In the genomic region with DNA sequence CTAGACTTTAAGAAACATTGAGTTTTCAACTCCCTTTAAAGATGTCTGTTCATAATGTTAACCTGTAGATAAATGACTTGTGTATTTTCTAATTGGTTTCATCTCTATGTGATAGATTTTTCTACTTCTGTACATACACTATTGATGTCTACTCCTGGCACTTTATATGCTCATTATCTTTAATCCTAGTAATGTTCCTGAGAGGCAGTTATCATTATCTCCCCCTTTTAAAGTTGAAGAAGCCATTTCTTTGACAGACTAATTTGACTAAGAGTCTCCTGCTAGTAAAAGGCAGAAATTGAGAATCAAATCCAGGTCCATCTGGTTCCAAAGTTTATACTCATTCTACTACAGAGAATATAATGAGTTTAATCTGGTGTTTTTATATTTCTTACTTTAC, we compare ENCODE assay signal across 22 cellular contexts.
"Had no signal": no experiment of that assay in that cellular context is flagged by ENCODE, and none has a peak within 500 bp of the region (broad histone marks: within the 10 kb centered on the region; RNA-seq: fewer than 3 reads in every experiment).

No MANE protein-coding gene starts in this region.

- DNase-seq: IMR-90, Karpas-422, KG1, MM.1S, NCI-H1092 treated with DMSO at 0.1 percent for 48 hours, NCI-H146, NCI-H1694 treated with DMSO at 0.1 percent for 48 hours, NCI-H1930, NCI-H2081, NCI-H2107, NCI-H2171 treated with DMSO at 0.1 percent for 48 hours, NCI-H226, NCI-H446, NCI-H510A, NCI-H524 treated with DMSO at 0.1 percent for 48 hours, NCI-H69, NCI-H774, Right ventricle myocardium superior, RPMI8226, SIG-M5 had no signal

- FAIRE-seq: HepG2, RCC 7860 had no signal

- ATAC-seq: HepG2 had no signal
